12 cellular contexts compared by ENCODE assay signal in genomic region chr3:25453521-25454410, GRCh38. TPM values are rescaled to one million over a fixed set of nuclear protein-coding genes. Genes with fewer than 3 reads are reported as not detected.
DNase-seq lines count a peak whose midpoint lies in the region; ATAC-seq and TF ChIP-seq lines count a peak whose summit lies in the region.
"Had no signal": no experiment of that assay in that cellular context is flagged by ENCODE, and none has a peak within 500 bp of the region (broad histone marks: within the 10 kb centered on the region; RNA-seq: fewer than 3 reads in every experiment).

No MANE protein-coding gene starts in this region.

- ATAC-seq in lower lobe of right lung (no peak), HG03457 (IDR thresholded peaks at IDR 0.05; ENCODE audit: unreplicated experiment) (no peak)

- intact Hi-C loops in breast epithelium (cut with DNase I; ENCODE audit: low total_unique reads) (no loop called here), MCF 10A (cut with micrococcal nuclease) (no loop called here), mammary epithelial cell (cut with micrococcal nuclease) (no loop called here), lower lobe of right lung (cut with DNase I) (no loop called here), uterus (cut with DNase I; ENCODE audit: low total_unique reads) (no loop called here), stomach (cut with DNase I; ENCODE audit: low total_unique reads) (no loop called here)

- H3K27me3 ChIP-seq in breast epithelium: no peaks in the 10 kb centered on the region
- H3K27me3 ChIP-seq in mammary epithelial cell (ENCODE audit: insufficient read depth, low read length): no peaks in the 10 kb centered on the region
- no peaks in the 10 kb centered on the region for H3K27me3 ChIP-seq in lower lobe of right lung (ENCODE audit: low read depth)
- no peaks in the 10 kb centered on the region for H3K27me3 ChIP-seq in uterus
- H3K27me3 ChIP-seq in stomach: no peaks in the 10 kb centered on the region
- H3K27me3 ChIP-seq: neutrophil had no signal

- peak overlapping the region in 2 of 3 donors; percentile 10 to 46 for H3K4me3 ChIP-seq in breast epithelium
- H3K4me3 ChIP-seq in mammary epithelial cell (replicated peaks in 1 of 3; ENCODE audit: insufficient read depth in 1 of 3, low read depth in 2 of 3, low read length in 3 of 3): no peak overlapping the region
- no peak overlapping the region for H3K4me3 ChIP-seq in lower lobe of right lung
- peak overlapping the region; percentile 2 to 4 for H3K4me3 ChIP-seq in uterus
- no peak overlapping the region for H3K4me3 ChIP-seq in stomach

- in situ Hi-C loops in mammary epithelial cell (cut with MboI; ENCODE audit: low sequenced_read_pairs in 2 of 2): no loop called here

- BruUV-seq in MCF 10A (replicated peaks; lab: Mats Ljungman, UMichigan): no TSS peak
- BruUV-seq in mammary epithelial cell (replicated peaks; lab: Mats Ljungman, UMichigan): no TSS peak

- H4K20me1 ChIP-seq in mammary epithelial cell (ENCODE audit: insufficient read depth, low read length): no peaks in the 10 kb centered on the region

- TF ChIP-seq CTCF in breast epithelium (IDR thresholded peaks at IDR 0.05) (no peak), MCF 10A (IDR thresholded peaks at IDR 0.05; ENCODE audit: unreplicated experiment) (no peak), mammary epithelial cell (conservative IDR thresholded peaks at IDR 0.05 in 1 of 2, IDR thresholded peaks at IDR 0.05 in 1 of 2; ENCODE audit: extremely low read depth in 1 of 2, insufficient read depth in 1 of 2, low read depth in 1 of 2, low read length in 2 of 2) (no peak), lower lobe of right lung (IDR thresholded peaks at IDR 0.05) (no peak), uterus (IDR thresholded peaks at IDR 0.05) (no peak), stomach (IDR thresholded peaks at IDR 0.05) (no peak)

- H3K9me3 Mint-ChIP-seq in MCF 10A (ENCODE audit: unreplicated experiment): no peaks in the 10 kb centered on the region

- POLR2A ChIA-PET in MCF 10A (lab: Yijun Ruan, JAX): interaction anchor here (1.0 to 1.6 kb wide), 2 partner anchors 10 to 169 kb away, joined by 3 read pairs; no protein-coding TSS in a partner anchor

- H3K27ac ChIP-seq in breast epithelium (peak overlapping the region; percentile 78 to 80), mammary epithelial cell (ENCODE audit: insufficient read depth, low read depth, low read length) (no peak overlapping the region), lower lobe of right lung (peak overlapping the region; percentile 57), uterus (peak overlapping the region; percentile 78 to 88), stomach (peak overlapping the region in 2 of 5 donors; percentile 21 to 61)
- H3K27ac ChIP-seq: 22Rv1, neutrophil had no signal

- dilution Hi-C loops in mammary epithelial cell (cut with HindIII; ENCODE audit: low sequenced_read_pairs): no loop called here

- H3K27ac Mint-ChIP-seq in MCF 10A (ENCODE audit: low read depth, unreplicated experiment): no peak overlapping the region

- peaks cover 0 to 13% of the 10 kb centered on the region in 2 donors for H3K4me1 ChIP-seq in breast epithelium
- H3K4me1 ChIP-seq in mammary epithelial cell (ENCODE audit: insufficient read depth, low read length): peaks cover 29% of the 10 kb centered on the region
- H3K4me1 ChIP-seq in lower lobe of right lung: peaks cover 55% of the 10 kb centered on the region
- peaks cover 0 to 4% of the 10 kb centered on the region in 2 donors for H3K4me1 ChIP-seq in uterus
- H3K4me1 ChIP-seq in stomach: peaks cover 20 to 80% (median 46%) of the 10 kb centered on the region in 4 donors

- 47% methylated on average over 17 of the region's 18 CpGs for WGBS in mammary epithelial cell (ENCODE audit: low coverage, missing lambda C conversion rate)
- WGBS in stomach, 5 donors: 70 to 82% (median 78%) methylated on average over 18 of the region's 18 CpGs

- CTCF ChIA-PET in MCF 10A (lab: Yijun Ruan, JAX) (interaction anchor here (0.6 to 3.6 kb wide), 2 partner anchors 12 to 978 kb away, joined by 3 to 17 read pairs; no protein-coding TSS in a partner anchor), mammary epithelial cell (lab: Charles Lee; ENCODE audit: low non-redundant PET) (no interaction called here)

- H3K9me3 ChIP-seq in breast epithelium (no peaks in the 10 kb centered on the region), mammary epithelial cell (replicated peaks; ENCODE audit: insufficient read depth, low read length) (no peaks in the 10 kb centered on the region), lower lobe of right lung (no peaks in the 10 kb centered on the region), uterus (no peaks in the 10 kb centered on the region), stomach (no peaks in the 10 kb centered on the region)
- H3K9me3 ChIP-seq: neutrophil had no signal

- TF ChIP-seq EP300 in stomach (IDR thresholded peaks at IDR 0.05): no peak

- H3K27me3 Mint-ChIP-seq in MCF 10A (ENCODE audit: insufficient read depth, unreplicated experiment): no peaks in the 10 kb centered on the region

- H3K9ac ChIP-seq in mammary epithelial cell (ENCODE audit: insufficient read depth, low read length): no peak overlapping the region

- no peaks in the 10 kb centered on the region for H3K36me3 ChIP-seq in breast epithelium
- H3K36me3 ChIP-seq in mammary epithelial cell (ENCODE audit: insufficient read depth, low read length): no peaks in the 10 kb centered on the region
- no peaks in the 10 kb centered on the region for H3K36me3 ChIP-seq in lower lobe of right lung
- no peaks in the 10 kb centered on the region for H3K36me3 ChIP-seq in uterus
- no peaks in the 10 kb centered on the region for H3K36me3 ChIP-seq in stomach
- H3K36me3 ChIP-seq: neutrophil had no signal

- H3K79me2 ChIP-seq in mammary epithelial cell (ENCODE audit: insufficient read depth, low read length): no peaks in the 10 kb centered on the region

- peaks cover 4% of the 10 kb centered on the region for H3K36me3 Mint-ChIP-seq in MCF 10A (ENCODE audit: insufficient read depth, unreplicated experiment)

- no peak overlapping the region for H2AFZ ChIP-seq in mammary epithelial cell (ENCODE audit: low read depth, low read length)

- no peak overlapping the region for H3K4me3 Mint-ChIP-seq in MCF 10A (ENCODE audit: unreplicated experiment)

- peaks cover 10% of the 10 kb centered on the region for H3K4me1 Mint-ChIP-seq in MCF 10A (ENCODE audit: insufficient read depth, unreplicated experiment)

- no peak overlapping the region for H3K4me2 ChIP-seq in mammary epithelial cell (ENCODE audit: insufficient read depth, low read depth, low read length)

- TF ChIP-seq POLR2A in breast epithelium (IDR thresholded peaks at IDR 0.05) (no peak), uterus (IDR thresholded peaks at IDR 0.05) (no peak), stomach (IDR thresholded peaks at IDR 0.05) (no peak)

- DNase-seq in breast epithelium (ENCODE audit: low spot score in 2 of 2) (no peak), MCF 10A (ENCODE audit: unreplicated experiment) (no peak), mammary epithelial cell (peak; percentile 6), lower lobe of right lung (no peak), uterus (peak in 1 of 2 donors; percentile 66), stomach (no peak)
- DNase-seq in central memory CD4-positive, alpha-beta T cell: no peak
- DNase-seq: amygdala, NCI-H524 treated with DMSO at 0.1 percent for 48 hours had no signal

RNA-seq across cellular contexts. Expression of gene RARB, which starts 25.7 kb away (rescaled TPM):
- 10 to 100 TPM in 1 of 3 donors, 1 to 10 TPM in 1, under 1 TPM in 1; 0.80 to 20.1 (median 8.2) TPM for total RNA-seq in breast epithelium
- total RNA-seq in MCF 10A (2022): not detected in 2 replicates
- 1 to 10 TPM in 1 of 2 donors, under 1 TPM in 1; 0.59 to 8.2 TPM for total RNA-seq in mammary epithelial cell
- polyA plus RNA-seq in mammary epithelial cell: 0.08 TPM
- 9.0 TPM for polyA minus RNA-seq in mammary epithelial cell
- total RNA-seq in lower lobe of right lung: 5.6 TPM
- total RNA-seq in uterus: 10 to 100 TPM in 3 of 4 donors, 1 to 10 TPM in 1; 6.7 to 63.0 (median 14.5) TPM
- total RNA-seq in stomach: 10 to 100 TPM in 4 of 5 donors, 1 to 10 TPM in 1; 7.5 to 28.0 (median 12.5) TPM
- polyA plus RNA-seq in stomach: 1 to 10 TPM; 1.7 to 2.9 (median 2.1) TPM

Comparison
In these comparisons a context has a peak if more than half of its experiments do, and no peak if none do; other contexts are left out.
1. H3K4me3 ChIP-seq: peak in breast epithelium (2 of 3) and uterus (2 of 2); none in mammary epithelial cell (0 of 3), lower lobe of right lung (single experiment) and stomach (0 of 4).